23 cellular contexts compared by ENCODE assay signal in genomic region chr10:95391164-95391563, GRCh38.
DNase-seq lines count a peak whose midpoint lies in the region; ATAC-seq and TF ChIP-seq lines count a peak whose summit lies in the region.
"Had no signal": no experiment of that assay in that cellular context is flagged by ENCODE, and none has a peak within 500 bp of the region (broad histone marks: within the 10 kb centered on the region; RNA-seq: fewer than 3 reads in every experiment).

No MANE protein-coding gene starts in this region.

- peaks cover 10% of the 10 kb centered on the region for H3K4me1 Mint-ChIP-seq in progenitor cell of endocrine pancreas (ENCODE audit: low read depth)
- peaks cover 19% of the 10 kb centered on the region for H3K4me1 Mint-ChIP-seq in activated T-helper 2 cell treated with anti-CD3 and anti-CD28 coated beads, Interferon-gamma antibody, Interleukin-2, Interleukin-4, amounts not matched to agents 10 μg/mL and 5 μg/mL and 100 μg/mL, durations not matched to agents 14 hours and 24 hours and 36 hours (ENCODE audit: low read depth)
- H3K4me1 Mint-ChIP-seq: central memory CD8-positive, alpha-beta T cell had no signal

- H3K4me1 ChIP-seq in left ventricle myocardium inferior (peaks cover 100% of the 10 kb centered on the region), sigmoid colon (peaks cover 0 to 97% (median 83%) of the 10 kb centered on the region in 4 donors)
- H3K4me1 ChIP-seq: neural progenitor cell had no signal

- H3K27me3 ChIP-seq in left ventricle myocardium inferior (ENCODE audit: low read depth) (no peaks in the 10 kb centered on the region), dorsolateral prefrontal cortex (no peaks in the 10 kb centered on the region), sigmoid colon (no peaks in the 10 kb centered on the region), brain microvascular endothelial cell (replicated peaks) (no peaks in the 10 kb centered on the region)
- H3K27me3 ChIP-seq: left lung, neural progenitor cell, suprapubic skin had no signal

- TF ChIP-seq CTCF in left ventricle myocardium inferior (IDR thresholded peaks at IDR 0.05; ENCODE audit: borderline replicate concordance) (no peak), dorsolateral prefrontal cortex (IDR thresholded peaks at IDR 0.05 in 54 of 56, conservative IDR thresholded peaks at IDR 0.05 in 2 of 56; ENCODE audit: low read depth in 1 of 56, partially characterized antibody in 56 of 56) (no peak), sigmoid colon (IDR thresholded peaks at IDR 0.05) (no peak), progenitor cell of endocrine pancreas (IDR thresholded peaks at IDR 0.05; ENCODE audit: unreplicated experiment) (no peak), brain microvascular endothelial cell (IDR thresholded peaks at IDR 0.05; ENCODE audit: low read depth, low read length, missing control alignments) (no peak)

- peaks cover 3% of the 10 kb centered on the region for H3K36me3 Mint-ChIP-seq in progenitor cell of endocrine pancreas (ENCODE audit: insufficient read depth)
- H3K36me3 Mint-ChIP-seq in activated T-helper 2 cell treated with anti-CD3 and anti-CD28 coated beads, Interferon-gamma antibody, Interleukin-2, Interleukin-4, amounts not matched to agents 10 μg/mL and 5 μg/mL and 100 μg/mL, durations not matched to agents 14 hours and 24 hours and 36 hours (ENCODE audit: low read depth) = no peaks in the 10 kb centered on the region
- H3K36me3 Mint-ChIP-seq: activated naive CD8-positive, alpha-beta T cell treated with anti-CD3 and anti-CD28 coated beads for 36 hours; stimulated activated memory B cell treated with anti-CD40 and anti-IgM and Interleukin-4, amounts not matched to agents 10 μg/mL and 1 μg/mL and 100 μg/mL, for 72 hours had no signal

- H3K36me3 ChIP-seq in left ventricle myocardium inferior = peaks cover 81% of the 10 kb centered on the region
- H3K36me3 ChIP-seq in sigmoid colon = peaks cover 33 to 89% (median 40%) of the 10 kb centered on the region in 4 donors
- no peaks in the 10 kb centered on the region for H3K36me3 ChIP-seq in brain microvascular endothelial cell (replicated peaks)
- H3K36me3 ChIP-seq: neural progenitor cell, suprapubic skin had no signal

- TF ChIP-seq POLR2A in sigmoid colon (IDR thresholded peaks at IDR 0.05) = no peak

- no peak overlapping the region for H3K27ac Mint-ChIP-seq in progenitor cell of endocrine pancreas
- no peak overlapping the region for H3K27ac Mint-ChIP-seq in activated T-helper 2 cell treated with anti-CD3 and anti-CD28 coated beads, Interferon-gamma antibody, Interleukin-2, Interleukin-4, amounts not matched to agents 10 μg/mL and 5 μg/mL and 100 μg/mL, durations not matched to agents 14 hours and 24 hours and 36 hours
- H3K27ac Mint-ChIP-seq: activated naive CD8-positive, alpha-beta T cell treated with anti-CD3 and anti-CD28 coated beads for 36 hours; activated T-cell treated with anti-CD3 and anti-CD28 coated beads, Interleukin-2, amount 50 U/mL, for 24 hours; CD4-positive, alpha-beta T cell; neural progenitor cell; stimulated activated memory B cell treated with anti-CD40 and anti-IgM and Interleukin-4, amounts not matched to agents 10 μg/mL and 1 μg/mL and 100 μg/mL, for 72 hours had no signal

- H3K27ac ChIP-seq in left ventricle myocardium inferior (replicated peaks) (peak overlapping the region; percentile 97), dorsolateral prefrontal cortex (peak overlapping the region in 57 of 59 donors; percentile 7 to 92 (median 74)), sigmoid colon (peak overlapping the region; percentile 1 to 98 (median 84)), brain microvascular endothelial cell (no peak overlapping the region)
- H3K27ac ChIP-seq: GM23248, neural progenitor cell, suprapubic skin had no signal

- no peak overlapping the region for H3K4me3 ChIP-seq in left ventricle myocardium inferior
- H3K4me3 ChIP-seq in dorsolateral prefrontal cortex = no peak overlapping the region
- no peak overlapping the region for H3K4me3 ChIP-seq in sigmoid colon
- no peak overlapping the region for H3K4me3 ChIP-seq in brain microvascular endothelial cell (ENCODE audit: low read depth, low read length)
- H3K4me3 ChIP-seq: GM23248, left lung, neural progenitor cell, suprapubic skin had no signal

- DNase-seq in left ventricle myocardium inferior (no peak), cardiac septum (ENCODE audit: low spot score) (no peak), dorsolateral prefrontal cortex (no peak), sigmoid colon (no peak), progenitor cell of endocrine pancreas (ENCODE audit: low spot score, unreplicated experiment) (no peak), brain microvascular endothelial cell (no peak)
- no peak for DNase-seq in activated T-helper 2 cell treated with anti-CD3 and anti-CD28 coated beads, Interferon-gamma antibody, Interleukin-2, Interleukin-4, amounts not matched to agents 10 μg/mL and 5 μg/mL and 100 μg/mL, durations not matched to agents 14 hours and 24 hours and 36 hours (ENCODE audit: low spot score)
- DNase-seq: activated gamma-delta T cell; activated naive CD8-positive, alpha-beta T cell treated with anti-CD3 and anti-CD28 coated beads for 36 hours; activated T-cell treated with anti-CD3 and anti-CD28 coated beads, Interleukin-2, amount 50 U/mL, for 24 hours; CD4-positive, alpha-beta T cell; GM23248; left lung; NCI-H1417 treated with DMSO at 0.1 percent for 48 hours; NCI-H2081; NCI-H526; SHP77; T-helper 2 cell had no signal

- in situ Hi-C loops in brain microvascular endothelial cell (cut with HindIII; ENCODE audit: low pct_ligation_motif_present, low sequenced_read_pairs) = no loop called here

- intact Hi-C loops in left ventricle myocardium inferior (cut with micrococcal nuclease) (no loop called here), cardiac septum (cut with DNase I) (loop anchor here (2.0 kb wide), 1 partner anchor 14 kb away; no protein-coding TSS in a partner anchor), dorsolateral prefrontal cortex (cut with DNase I) (no loop called here), sigmoid colon (cut with DNase I) (no loop called here)
- intact Hi-C loops in activated T-helper 2 cell treated with anti-CD3 and anti-CD28 coated beads, Interferon-gamma antibody, Interleukin-2, Interleukin-4, amounts not matched to agents 10 μg/mL and 5 μg/mL and 100 μg/mL, durations not matched to agents 14 hours and 24 hours and 36 hours (cut with micrococcal nuclease) = no loop called here

- WGBS in sigmoid colon, 2 donors = 69 to 83% methylated on average over 1 of the region's 1 CpG

- no peaks in the 10 kb centered on the region for H3K27me3 Mint-ChIP-seq in progenitor cell of endocrine pancreas
- peaks cover 14% of the 10 kb centered on the region for H3K27me3 Mint-ChIP-seq in activated T-helper 2 cell treated with anti-CD3 and anti-CD28 coated beads, Interferon-gamma antibody, Interleukin-2, Interleukin-4, amounts not matched to agents 10 μg/mL and 5 μg/mL and 100 μg/mL, durations not matched to agents 14 hours and 24 hours and 36 hours (ENCODE audit: low read depth)
- H3K27me3 Mint-ChIP-seq: activated T-cell treated with anti-CD3 and anti-CD28 coated beads, Interleukin-2, amount 50 U/mL, for 24 hours; CD4-positive, alpha-beta T cell had no signal

- H3K4me3 Mint-ChIP-seq in progenitor cell of endocrine pancreas (ENCODE audit: low read depth) = no peak overlapping the region
- H3K4me3 Mint-ChIP-seq in activated T-helper 2 cell treated with anti-CD3 and anti-CD28 coated beads, Interferon-gamma antibody, Interleukin-2, Interleukin-4, amounts not matched to agents 10 μg/mL and 5 μg/mL and 100 μg/mL, durations not matched to agents 14 hours and 24 hours and 36 hours (ENCODE audit: low read depth) = no peak overlapping the region
- H3K4me3 Mint-ChIP-seq: activated naive CD8-positive, alpha-beta T cell treated with anti-CD3 and anti-CD28 coated beads for 36 hours; activated T-cell treated with anti-CD3 and anti-CD28 coated beads, Interleukin-2, amount 50 U/mL, for 24 hours; CD4-positive, alpha-beta T cell; central memory CD8-positive, alpha-beta T cell; stimulated activated memory B cell treated with anti-CD40 and anti-IgM and Interleukin-4, amounts not matched to agents 10 μg/mL and 1 μg/mL and 100 μg/mL, for 72 hours had no signal

- no peaks in the 10 kb centered on the region for H3K9me3 Mint-ChIP-seq in progenitor cell of endocrine pancreas (ENCODE audit: low read depth)
- H3K9me3 Mint-ChIP-seq in activated T-helper 2 cell treated with anti-CD3 and anti-CD28 coated beads, Interferon-gamma antibody, Interleukin-2, Interleukin-4, amounts not matched to agents 10 μg/mL and 5 μg/mL and 100 μg/mL, durations not matched to agents 14 hours and 24 hours and 36 hours = no peaks in the 10 kb centered on the region
- H3K9me3 Mint-ChIP-seq: activated naive CD8-positive, alpha-beta T cell treated with anti-CD3 and anti-CD28 coated beads for 36 hours; activated T-cell treated with anti-CD3 and anti-CD28 coated beads, Interleukin-2, amount 50 U/mL, for 24 hours; CD4-positive, alpha-beta T cell; central memory CD8-positive, alpha-beta T cell; neural progenitor cell had no signal

- H3K9me3 ChIP-seq in left ventricle myocardium inferior (replicated peaks) (no peaks in the 10 kb centered on the region), sigmoid colon (no peaks in the 10 kb centered on the region)
- H3K9me3 ChIP-seq: left lung, suprapubic skin had no signal

- no peak for ATAC-seq in GM21447 (IDR thresholded peaks at IDR 0.05; ENCODE audit: unreplicated experiment)
- ATAC-seq: stimulated activated memory B cell treated with anti-CD40 and anti-IgM and Interleukin-4, amounts not matched to agents 10 μg/mL and 1 μg/mL and 100 μg/mL, for 72 hours had no signal

- no peak for TF ChIP-seq EP300 in sigmoid colon (IDR thresholded peaks at IDR 0.05)
